13 cellular contexts compared by ENCODE assay signal in the genomic region with DNA sequence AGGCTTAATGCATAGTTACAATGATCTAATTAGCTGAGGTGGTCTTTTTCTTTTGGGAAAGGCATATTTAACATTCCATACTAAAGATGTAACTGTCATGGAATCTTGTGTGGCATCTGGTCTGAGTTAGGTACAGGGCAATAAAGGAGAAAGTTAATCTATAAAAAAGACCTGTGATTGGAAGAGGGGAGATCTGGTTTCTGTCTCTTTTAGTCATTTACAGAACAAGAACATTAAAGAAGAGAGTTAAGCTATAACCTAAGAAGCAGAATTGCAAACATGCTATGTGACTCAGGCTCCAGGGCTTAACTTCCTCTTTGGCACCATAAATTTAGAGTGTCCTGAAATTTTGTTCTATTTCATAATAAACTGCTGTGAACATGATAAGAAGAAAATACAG. TPM values are rescaled to one million over a fixed set of nuclear protein-coding genes. Genes with fewer than 3 reads are reported as not detected.
DNase-seq lines count a peak whose midpoint lies in the region; TF ChIP-seq lines count a peak whose summit lies in the region.
"Had no signal": no experiment of that assay in that cellular context is flagged by ENCODE, and none has a peak within 500 bp of the region (broad histone marks: within the 10 kb centered on the region; RNA-seq: fewer than 3 reads in every experiment).

No MANE protein-coding gene starts in this region.

- H3K36me3 ChIP-seq in A673 (ENCODE audit: insufficient read depth, low read length, poor library complexity, severe bottlenecking): no peaks in the 10 kb centered on the region
- H3K36me3 ChIP-seq in SK-N-SH (replicated peaks in 1 of 2; ENCODE audit: control insufficient read depth in 1 of 2, insufficient read depth in 2 of 2, low read length in 1 of 2): no peaks in the 10 kb centered on the region
- H3K36me3 ChIP-seq: upper lobe of left lung had no signal

- H3K79me2 ChIP-seq in SK-N-SH (ENCODE audit: insufficient read depth): no peaks in the 10 kb centered on the region

- H3K27ac ChIP-seq in A673 (ENCODE audit: low read depth, low read length, poor library complexity, severe bottlenecking) (no peak overlapping the region), SK-N-SH (ENCODE audit: low read depth in 2 of 2, low read length in 1 of 2) (peak overlapping the region; percentile 72 to 91; a peak in 3 of 4 replicates)
- H3K27ac ChIP-seq: upper lobe of left lung had no signal

- H3K36me3 Mint-ChIP-seq in HFFc6 (ENCODE audit: low read depth): no peaks in the 10 kb centered on the region

- H3K27me3 Mint-ChIP-seq in HFFc6 (ENCODE audit: insufficient read depth): peaks cover 1% of the 10 kb centered on the region; the same call in 1 of the 2 replicates
- H3K27me3 Mint-ChIP-seq: activated naive CD8-positive, alpha-beta T cell treated with anti-CD3 and anti-CD28 coated beads, Interleukin-2, amount 50 U/mL, for 24 hours had no signal

- H3K27me3 ChIP-seq in A673 (replicated peaks; ENCODE audit: insufficient read depth, low read depth, low read length, poor library complexity): no peaks in the 10 kb centered on the region
- H3K27me3 ChIP-seq in SK-N-SH (ENCODE audit: insufficient read depth): no peaks in the 10 kb centered on the region
- H3K27me3 ChIP-seq: upper lobe of left lung had no signal

- H3K4me1 ChIP-seq in A673 (ENCODE audit: insufficient read depth, low read length, poor library complexity, severe bottlenecking) (peaks cover 3% of the 10 kb centered on the region), SK-N-SH (ENCODE audit: control insufficient read depth in 1 of 2, insufficient read depth in 2 of 2, low read depth in 1 of 2, low read length in 1 of 2) (peaks cover 0 to 16% of the 10 kb centered on the region in 2 experiments; a peak in 2 of 4 replicates)
- H3K4me1 ChIP-seq: upper lobe of left lung had no signal

- H3K9me3 ChIP-seq in A673 (ENCODE audit: low read depth, low read length, poor library complexity, severe bottlenecking) (peaks cover 4% of the 10 kb centered on the region), SK-N-SH (no peaks in the 10 kb centered on the region)
- H3K9me3 ChIP-seq: upper lobe of left lung had no signal

- no peaks in the 10 kb centered on the region for H3K9me2 ChIP-seq in SK-N-SH

- peaks cover 36% of the 10 kb centered on the region for H3K4me1 Mint-ChIP-seq in HFFc6 (ENCODE audit: low read depth)
- H3K4me1 Mint-ChIP-seq: activated naive CD8-positive, alpha-beta T cell treated with anti-CD3 and anti-CD28 coated beads, Interleukin-2, amount 50 U/mL, for 24 hours had no signal

- H3K4me3 Mint-ChIP-seq in HFFc6: peak overlapping the region; percentile 4; the same call in 1 of the 2 replicates
- H3K4me3 Mint-ChIP-seq: activated naive CD8-positive, alpha-beta T cell treated with anti-CD3 and anti-CD28 coated beads, Interleukin-2, amount 50 U/mL, for 24 hours had no signal

- POLR2A ChIA-PET in A673 (lab: Charles Lee; ENCODE audit: low non-redundant PET): no interaction called here
- POLR2A ChIA-PET in SK-N-SH (lab: Yijun Ruan, JAX): no interaction called here

- H3K9ac ChIP-seq in SK-N-SH: peak overlapping the region; percentile 6; the same call in 1 of the 2 replicates

- no TSS peak for BruUV-seq in A673 (replicated peaks; lab: Mats Ljungman, UMichigan)

- CTCF ChIA-PET in A673 (lab: Charles Lee): no interaction called here
- CTCF ChIA-PET in SK-N-SH (lab: Yijun Ruan, JAX): no interaction called here

- DNase-seq in A673 (ENCODE audit: low spot score) (peak; percentile 43), HFFc6 (peak; percentile 26), SK-N-SH (no peak), fibroblast of the aortic adventitia (ENCODE audit: low read depth) (peak; percentile 76), NCI-H2171 treated with DMSO at 0.1 percent for 48 hours (lab: John Stamatoyannopoulos, UW) (no peak), mucosa of gallbladder (ENCODE audit: low spot score) (no peak), HuH-7 (ENCODE audit: low spot score) (no peak)
- no peak for DNase-seq in stimulated activated naive CD4-positive, alpha-beta T cell treated with Interleukin-2 at 50 U/mL for 16 hours (lab: John Stamatoyannopoulos, UW)
- DNase-seq: activated naive CD8-positive, alpha-beta T cell treated with anti-CD3 and anti-CD28 coated beads, Interleukin-2, amount 50 U/mL, for 24 hours; NCI-H226; RPMI8226; small intestine; upper lobe of left lung had no signal

- H3F3A ChIP-seq in SK-N-SH (replicated peaks; ENCODE audit: insufficient read depth): peaks cover 12% of the 10 kb centered on the region

- no peak overlapping the region for H3K4me3 ChIP-seq in A673 (ENCODE audit: low read depth, low read length, poor library complexity, severe bottlenecking)
- H3K4me3 ChIP-seq in SK-N-SH (ENCODE audit: low read depth in 2 of 2, low read length in 1 of 2): no peak overlapping the region
- H3K4me3 ChIP-seq in fibroblast of the aortic adventitia (ENCODE audit: low read depth, low read length): no peak overlapping the region
- H3K4me3 ChIP-seq: upper lobe of left lung had no signal

- TF ChIP-seq CTCF in A673 (conservative IDR thresholded peaks at IDR 0.05; ENCODE audit: low read depth, low read length) (no peak), HFFc6 (IDR thresholded peaks at IDR 0.05) (no peak), SK-N-SH (IDR thresholded peaks at IDR 0.05) (no peak), fibroblast of the aortic adventitia (IDR thresholded peaks at IDR 0.05; ENCODE audit: insufficient read depth, low read length) (no peak)

- H3K4me2 ChIP-seq in SK-N-SH: peak overlapping the region; percentile 13; the same call in 1 of the 2 replicates

- intact Hi-C loops in A673 (cut with micrococcal nuclease; ENCODE audit: unreplicated experiment): no loop called here

- H3K9me3 Mint-ChIP-seq in HFFc6: no peaks in the 10 kb centered on the region

- no peak for TF ChIP-seq RAD21 in SK-N-SH (IDR thresholded peaks at IDR 0.05; ENCODE audit: low read length)

- no peaks in the 10 kb centered on the region for H4K20me1 ChIP-seq in SK-N-SH (ENCODE audit: insufficient read depth)

- H2AFZ ChIP-seq in SK-N-SH (ENCODE audit: low read depth): peak overlapping the region; percentile 71; the same call in 1 of the 2 replicates

- H3K27ac Mint-ChIP-seq in HFFc6: peak overlapping the region; percentile 53
- H3K27ac Mint-ChIP-seq: activated naive CD8-positive, alpha-beta T cell treated with anti-CD3 and anti-CD28 coated beads, Interleukin-2, amount 50 U/mL, for 24 hours had no signal

- peak; percentile 74 to 98 for TF ChIP-seq EP300 in SK-N-SH (IDR thresholded peaks at IDR 0.05; ENCODE audit: borderline replicate concordance in 1 of 2, low read depth in 1 of 2, low read length in 1 of 2)

TF ChIP-seq in SK-N-SH, 30 proteins besides CTCF, POLR2A, EP300 and RAD21 (continues in another document):
- TF ChIP-seq, protein P1, sequence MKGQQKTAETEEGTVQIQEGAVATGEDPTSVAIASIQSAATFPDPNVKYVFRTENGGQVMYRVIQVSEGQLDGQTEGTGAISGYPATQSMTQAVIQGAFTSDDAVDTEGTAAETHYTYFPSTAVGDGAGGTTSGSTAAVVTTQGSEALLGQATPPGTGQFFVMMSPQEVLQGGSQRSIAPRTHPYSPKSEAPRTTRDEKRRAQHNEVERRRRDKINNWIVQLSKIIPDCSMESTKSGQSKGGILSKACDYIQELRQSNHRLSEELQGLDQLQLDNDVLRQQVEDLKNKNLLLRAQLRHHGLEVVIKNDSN (IDR thresholded peaks at IDR 0.05; ENCODE audit: borderline replicate concordance, low read depth): no peak
- TF ChIP-seq RCOR1 (IDR thresholded peaks at IDR 0.05; ENCODE audit: low read length) (no peak), YY1 (IDR thresholded peaks at IDR 0.05; ENCODE audit: low read depth) (no peak), NFIC (IDR thresholded peaks at IDR 0.05; ENCODE audit: borderline replicate concordance) (peak; percentile 58; the same call in 1 of the 2 replicates), FOSL2 (IDR thresholded peaks at IDR 0.05; ENCODE audit: borderline replicate concordance, low read depth) (peak; percentile 48; the same call in 1 of the 2 replicates), MEF2A (IDR thresholded peaks at IDR 0.05; ENCODE audit: borderline replicate concordance, low read depth) (peak; percentile 77; the same call in 1 of the 2 replicates), SIN3A (IDR thresholded peaks at IDR 0.05; ENCODE audit: borderline replicate concordance, low read depth, low read length) (peak; percentile 42; the same call in 1 of the 2 replicates)
- TF ChIP-seq, protein P2, sequence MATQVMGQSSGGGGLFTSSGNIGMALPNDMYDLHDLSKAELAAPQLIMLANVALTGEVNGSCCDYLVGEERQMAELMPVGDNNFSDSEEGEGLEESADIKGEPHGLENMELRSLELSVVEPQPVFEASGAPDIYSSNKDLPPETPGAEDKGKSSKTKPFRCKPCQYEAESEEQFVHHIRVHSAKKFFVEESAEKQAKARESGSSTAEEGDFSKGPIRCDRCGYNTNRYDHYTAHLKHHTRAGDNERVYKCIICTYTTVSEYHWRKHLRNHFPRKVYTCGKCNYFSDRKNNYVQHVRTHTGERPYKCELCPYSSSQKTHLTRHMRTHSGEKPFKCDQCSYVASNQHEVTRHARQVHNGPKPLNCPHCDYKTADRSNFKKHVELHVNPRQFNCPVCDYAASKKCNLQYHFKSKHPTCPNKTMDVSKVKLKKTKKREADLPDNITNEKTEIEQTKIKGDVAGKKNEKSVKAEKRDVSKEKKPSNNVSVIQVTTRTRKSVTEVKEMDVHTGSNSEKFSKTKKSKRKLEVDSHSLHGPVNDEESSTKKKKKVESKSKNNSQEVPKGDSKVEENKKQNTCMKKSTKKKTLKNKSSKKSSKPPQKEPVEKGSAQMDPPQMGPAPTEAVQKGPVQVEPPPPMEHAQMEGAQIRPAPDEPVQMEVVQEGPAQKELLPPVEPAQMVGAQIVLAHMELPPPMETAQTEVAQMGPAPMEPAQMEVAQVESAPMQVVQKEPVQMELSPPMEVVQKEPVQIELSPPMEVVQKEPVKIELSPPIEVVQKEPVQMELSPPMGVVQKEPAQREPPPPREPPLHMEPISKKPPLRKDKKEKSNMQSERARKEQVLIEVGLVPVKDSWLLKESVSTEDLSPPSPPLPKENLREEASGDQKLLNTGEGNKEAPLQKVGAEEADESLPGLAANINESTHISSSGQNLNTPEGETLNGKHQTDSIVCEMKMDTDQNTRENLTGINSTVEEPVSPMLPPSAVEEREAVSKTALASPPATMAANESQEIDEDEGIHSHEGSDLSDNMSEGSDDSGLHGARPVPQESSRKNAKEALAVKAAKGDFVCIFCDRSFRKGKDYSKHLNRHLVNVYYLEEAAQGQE (IDR thresholded peaks at IDR 0.05; ENCODE audit: low read depth, low read length): 0 out of 2 replicates have a peak, but pooled peaks have one; percentile 5

RNA-seq across cellular contexts. Expression of a gene that starts 47.2 kb away (rescaled TPM):
- total RNA-seq in A673 (2021) (not detected in 2 replicates), fibroblast of the aortic adventitia (ENCODE audit: low replicate concordance) (50.4 and 101 TPM in 2 replicates), mucosa of gallbladder (111 TPM)
- 10 to 100 TPM; 40.3 to 85.5 (median 67.1) TPM for total RNA-seq in HFFc6 (2021; fragmentation: NEBNext Ultra II Directional; extraction: Animal tissue kit (Norgen Biotek cat#: 25700))
- polyA plus RNA-seq in SK-N-SH (2012; rRNA removed): 167 and 286 TPM in 2 replicates
- 264 and 284 TPM in 2 replicates for polyA plus RNA-seq in SK-N-SH (2012; cell fraction: cytosol; rRNA removed)
- 123 and 209 TPM in 2 replicates for polyA plus RNA-seq in SK-N-SH (2012; cell fraction: nucleus; rRNA removed)

Comparison
In these comparisons a context has a peak if more than half of its experiments do, and no peak if none do; other contexts are left out.
1. DNase-seq: peak in A673 (single experiment), HFFc6 (single experiment) and fibroblast of the aortic adventitia (single experiment); none in SK-N-SH (single experiment), NCI-H2171 treated with DMSO at 0.1 percent for 48 hours (single experiment), stimulated activated naive CD4-positive, alpha-beta T cell treated with Interleukin-2 at 50 U/mL for 16 hours (single experiment), mucosa of gallbladder (single experiment) and HuH-7 (single experiment).
2. RNA of a gene that starts 47.2 kb away (total RNA-seq): 111 TPM in mucosa of gallbladder (single experiment), 50.4 to 101 TPM in fibroblast of the aortic adventitia and 40.3 to 85.5 TPM in HFFc6; not detected in A673; every median in the first group is over 10 times any median in the second.